Comparison of ENCODE assay signal across 15 cellular contexts in genomic region chr3:152083058-152083457, GRCh38.
DNase-seq lines count a peak whose midpoint lies in the region; ATAC-seq and TF ChIP-seq lines count a peak whose summit lies in the region.
"Had no signal": no experiment of that assay in that cellular context is flagged by ENCODE, and none has a peak within 500 bp of the region (broad histone marks: within the 10 kb centered on the region; RNA-seq: fewer than 3 reads in every experiment).

No MANE protein-coding gene starts in this region.

- peaks cover 14% of the 10 kb centered on the region for H3K36me3 Mint-ChIP-seq in neural progenitor cell

- no peaks in the 10 kb centered on the region for H3K27me3 ChIP-seq in neural progenitor cell
- H3K27me3 ChIP-seq: BLaER1 had no signal

- peaks cover 32% of the 10 kb centered on the region for H3K4me1 Mint-ChIP-seq in neural progenitor cell

- H3K4me1 ChIP-seq in neural progenitor cell, result peaks cover 20% of the 10 kb centered on the region

- H3K27ac ChIP-seq in SK-N-MC, result peak overlapping the region; percentile 70; the same call in 1 of the 2 replicates
- no peak overlapping the region for H3K27ac ChIP-seq in neural progenitor cell
- no peak overlapping the region for H3K27ac ChIP-seq in substantia nigra (ENCODE audit: low read depth, low read length, poor library complexity, severe bottlenecking)
- H3K27ac ChIP-seq: 22Rv1, BLaER1 had no signal

- H3F3A ChIP-seq in neural progenitor cell (ENCODE audit: low read depth), result no peaks in the 10 kb centered on the region

- no peak for ATAC-seq in GM21447 (IDR thresholded peaks at IDR 0.05; ENCODE audit: unreplicated experiment)

- peaks cover 2% of the 10 kb centered on the region for H3K27me3 Mint-ChIP-seq in neural progenitor cell (ENCODE audit: insufficient read depth, low read depth)

- DNase-seq in NCI-H1092 treated with DMSO at 0.1 percent for 48 hours (lab: John Stamatoyannopoulos, UW) (peak; percentile 15), NCI-H1092 (lab: John Stamatoyannopoulos, UW) (no peak), NCI-H2107 (lab: John Stamatoyannopoulos, UW) (peak; percentile 63), SK-N-MC (ENCODE audit: low read depth, low spot score) (no peak), neural progenitor cell (ENCODE audit: low spot score) (peak; percentile 13), substantia nigra (lab: John Stamatoyannopoulos, UW) (no peak), GF-D8 (lab: John Stamatoyannopoulos, UW) (no peak)
- DNase-seq: Karpas-422, MM.1S, NCI-H1436 treated with DMSO at 0.1 percent for 48 hours, NCI-H82, SHP77 treated with DMSO at 0.1 percent for 48 hours had no signal

- peaks cover 31% of the 10 kb centered on the region for H3K9me3 Mint-ChIP-seq in neural progenitor cell

- H3K4me3 ChIP-seq in SK-N-MC (no peak overlapping the region), neural progenitor cell (no peak overlapping the region)
- H3K4me3 ChIP-seq: BLaER1 had no signal

- H3K36me3 ChIP-seq in SK-N-MC (ENCODE audit: insufficient read depth, low read length) (no peaks in the 10 kb centered on the region), neural progenitor cell (no peaks in the 10 kb centered on the region)
- H3K36me3 ChIP-seq: BLaER1 had no signal

- no peak overlapping the region for H3K4me3 Mint-ChIP-seq in neural progenitor cell

- peak overlapping the region; percentile 65 for H3K27ac Mint-ChIP-seq in neural progenitor cell

- H4K20me1 ChIP-seq in neural progenitor cell (ENCODE audit: low read depth), result no peaks in the 10 kb centered on the region
- H4K20me1 ChIP-seq: BLaER1 had no signal

- H3K79me2 ChIP-seq in neural progenitor cell (ENCODE audit: low read depth), result no peaks in the 10 kb centered on the region

- H2AFZ ChIP-seq in neural progenitor cell (replicated peaks), result no peak overlapping the region

- H3K9me3 ChIP-seq in SK-N-MC (ENCODE audit: low read depth, low read length) (no peaks in the 10 kb centered on the region), neural progenitor cell (ENCODE audit: low read depth) (no peaks in the 10 kb centered on the region)

- H3K9ac ChIP-seq in SK-N-MC (ENCODE audit: insufficient read length) (no peak overlapping the region), neural progenitor cell (no peak overlapping the region)
- H3K9ac ChIP-seq: BLaER1 had no signal

- TF ChIP-seq CTCF in neural progenitor cell (IDR thresholded peaks at IDR 0.05), result no peak

- H3K4me2 ChIP-seq in neural progenitor cell, result no peak overlapping the region
- H3K4me2 ChIP-seq: BLaER1 had no signal

Comparison
In these comparisons a context has a peak if more than half of its experiments do, and no peak if none do; other contexts are left out.
1. DNase-seq: peak in NCI-H1092 treated with DMSO at 0.1 percent for 48 hours (single experiment), NCI-H2107 (single experiment) and neural progenitor cell (single experiment); none in NCI-H1092 (single experiment), SK-N-MC (single experiment), substantia nigra (0 of 49) and GF-D8 (single experiment).